Comparison of ENCODE assay signal across 8 cellular contexts in genomic region chr12:57610553-57611115, GRCh38. TPM values are rescaled to one million over a fixed set of nuclear protein-coding genes. Genes with fewer than 3 reads are reported as not detected.
A peak's percentile ranks its signal among the peaks of the same experiment; 100 is the strongest.
DNase-seq lines count a peak whose midpoint lies in the region; ATAC-seq, FAIRE-seq and TF ChIP-seq lines count a peak whose summit lies in the region.

No MANE protein-coding gene starts in this region.

- peak in 2 of 3 donors; percentile 30 to 31 for ATAC-seq in natural killer cell
- ATAC-seq in HG03039 (IDR thresholded peaks at IDR 0.05; ENCODE audit: unreplicated experiment), result no peak

- H3K36me3 ChIP-seq in MM.1S (replicated peaks; ENCODE audit: insufficient read depth, low read length) (no peaks in the 10 kb centered on the region), endothelial cell of umbilical vein (ENCODE audit: control insufficient read depth in 2 of 2, extremely low read depth in 1 of 2, insufficient read depth in 2 of 2, low read length in 2 of 2) (peaks cover 0 to 1% of the 10 kb centered on the region in 2 experiments)

- H3K4me1 ChIP-seq in MM.1S (ENCODE audit: low read length) (peaks cover 5% of the 10 kb centered on the region), endothelial cell of umbilical vein (ENCODE audit: control insufficient read depth, extremely low read depth, insufficient read depth, low read length) (peaks cover 3% of the 10 kb centered on the region)

- no peaks in the 10 kb centered on the region for H3K9me2 ChIP-seq in MM.1S (replicated peaks; ENCODE audit: insufficient read depth, low read length)

- DNase-seq in AG09309 (ENCODE audit: low read depth) (no peak), MM.1S (no peak), endothelial cell of umbilical vein (ENCODE audit: low read depth, low spot score) (no peak), natural killer cell (no peak), NCI-H187 treated with DMSO at 0.1 percent for 48 hours (lab: John Stamatoyannopoulos, UW) (no peak), cerebellum (ENCODE audit: low spot score) (no peak), hippocampal formation (lab: John Stamatoyannopoulos, UW) (no peak)

- H3K4me3 Mint-ChIP-seq in natural killer cell, result peak overlapping the region; percentile 85

- no peak for FAIRE-seq in endothelial cell of umbilical vein (lab: Jason Lieb, UNC)

- POLR2A ChIA-PET in endothelial cell of umbilical vein (lab: Charles Lee), result interaction anchor here (1.0 kb wide), 1 partner anchor 10 kb away, joined by 3 read pairs; no protein-coding TSS in a partner anchor

- TF ChIP-seq POLR2A in endothelial cell of umbilical vein (IDR thresholded peaks at IDR 0.05; ENCODE audit: low read depth, low read length), result no peak

- H3K9me1 ChIP-seq in endothelial cell of umbilical vein (replicated peaks; ENCODE audit: control insufficient read depth, extremely low read depth, insufficient read depth, low read length), result no peaks in the 10 kb centered on the region

- H3K4me3 ChIP-seq in AG09309 (ENCODE audit: control insufficient read depth, low read depth, low read length) (peak overlapping the region; percentile 74), MM.1S (ENCODE audit: low read length) (peak overlapping the region; percentile 77), endothelial cell of umbilical vein (replicated peaks in 1 of 3; ENCODE audit: insufficient read depth in 1 of 3, low read depth in 1 of 3, low read length in 3 of 3) (peak overlapping the region in 2 of 3 experiments; percentile 30 to 67)

- no TSS peak for BruUV-seq in endothelial cell of umbilical vein (replicated peaks; lab: Mats Ljungman, UMichigan)

- H2AFZ ChIP-seq in MM.1S (ENCODE audit: low read length), result peak overlapping the region; percentile 99
- peak overlapping the region; percentile 91 for H2AFZ ChIP-seq in endothelial cell of umbilical vein (ENCODE audit: low read depth, low read length)

- intact Hi-C loops in endothelial cell of umbilical vein (cut with micrococcal nuclease) (loop anchor here (2.0 kb wide), 1 partner anchor 20 kb away; the partner anchor contains the start of gene PIP4K2C), natural killer cell (cut with micrococcal nuclease) (no loop called here)

- H3K9ac ChIP-seq in MM.1S (ENCODE audit: low read length) (peak overlapping the region; percentile 66; the same call in 1 of the 2 replicates), endothelial cell of umbilical vein (replicated peaks; ENCODE audit: extremely low read depth, insufficient read depth, low read length) (no peak overlapping the region)

- H3K27ac Mint-ChIP-seq in natural killer cell, result peak overlapping the region in 1 of 2 donors; percentile 2

- dilution Hi-C loops in endothelial cell of umbilical vein (cut with MboI; ENCODE audit: extremely low pct_ligation_motif_present, low sequenced_read_pairs), result no loop called here

- TF ChIP-seq CTCF in AG09309 (IDR thresholded peaks at IDR 0.05; ENCODE audit: control insufficient read depth, insufficient read depth, low read depth, low read length, missing control alignments) (no peak), MM.1S (IDR thresholded peaks at IDR 0.05; ENCODE audit: low read length) (no peak), endothelial cell of umbilical vein (IDR thresholded peaks at IDR 0.05; ENCODE audit: extremely low read depth in 1 of 2, insufficient read depth in 1 of 2, low read depth in 1 of 2, low read length in 2 of 2) (no peak), natural killer cell (IDR thresholded peaks at IDR 0.05) (no peak)

- H3K4me1 Mint-ChIP-seq in natural killer cell, result peaks cover 11 to 22% of the 10 kb centered on the region in 2 donors

- peak overlapping the region; percentile 95 for H3K4me2 ChIP-seq in MM.1S (ENCODE audit: low read depth, low read length)
- peak overlapping the region; percentile 32 for H3K4me2 ChIP-seq in endothelial cell of umbilical vein (ENCODE audit: insufficient read depth, low read length)

- H3K27ac ChIP-seq in MM.1S (ENCODE audit: low read length) (no peak overlapping the region), endothelial cell of umbilical vein (ENCODE audit: insufficient read depth, low read depth, low read length) (no peak overlapping the region)

- H3K9me3 Mint-ChIP-seq in natural killer cell, result no peaks in the 10 kb centered on the region

- H4K20me1 ChIP-seq in MM.1S (ENCODE audit: insufficient read depth, low read length) (no peaks in the 10 kb centered on the region), endothelial cell of umbilical vein (replicated peaks; ENCODE audit: control insufficient read depth, extremely low read depth, insufficient read depth, low read length) (no peaks in the 10 kb centered on the region)

- H3K36me3 Mint-ChIP-seq in natural killer cell, result no peaks in the 10 kb centered on the region

- no peaks in the 10 kb centered on the region; the same call in 1 of the 2 replicates for H3F3A ChIP-seq in MM.1S (ENCODE audit: insufficient read depth, low read length)

- no peaks in the 10 kb centered on the region for H3K27me3 Mint-ChIP-seq in natural killer cell (ENCODE audit: low read depth in 2 of 2)

- H3K79me2 ChIP-seq in MM.1S (ENCODE audit: low read length) (no peaks in the 10 kb centered on the region), endothelial cell of umbilical vein (ENCODE audit: control insufficient read depth, insufficient read depth, low read length) (no peaks in the 10 kb centered on the region)

- H3K9me3 ChIP-seq in MM.1S (replicated peaks; ENCODE audit: insufficient read depth, low read length), result no peaks in the 10 kb centered on the region
- no peaks in the 10 kb centered on the region for H3K9me3 ChIP-seq in endothelial cell of umbilical vein (replicated peaks; ENCODE audit: control insufficient read depth, insufficient read depth, low read length)

- H3K27me3 ChIP-seq in MM.1S (replicated peaks; ENCODE audit: insufficient read depth, low read length), result no peaks in the 10 kb centered on the region
- H3K27me3 ChIP-seq in endothelial cell of umbilical vein (ENCODE audit: control insufficient read depth in 2 of 2, insufficient read depth in 2 of 2, low read length in 2 of 2), result peaks cover 5 to 16% of the 10 kb centered on the region in 2 experiments

- CTCF ChIA-PET in endothelial cell of umbilical vein (lab: Charles Lee), result interaction anchor here (0.6 to 5.7 kb wide), 6 partner anchors 10 to 116 kb away, joined by 3 to 54 read pairs (median 7); partner anchors contain the start of gene B4GALNT1

TF ChIP-seq in endothelial cell of umbilical vein, 7 proteins besides CTCF, POLR2A, EP300 and RAD21 (continues in another document):
- TF ChIP-seq FOS (IDR thresholded peaks at IDR 0.05; ENCODE audit: borderline replicate concordance, insufficient read depth, low read length), result no peak
- no peak for TF ChIP-seq EZH2 (IDR thresholded peaks at IDR 0.05; ENCODE audit: borderline replicate concordance, low read depth, low read length, severe bottlenecking)
- TF ChIP-seq POLR2AphosphoS5 (IDR thresholded peaks at IDR 0.05; ENCODE audit: insufficient read depth, low read depth, low read length), result no peak
- no peak for TF ChIP-seq MAX (IDR thresholded peaks at IDR 0.05; ENCODE audit: insufficient read depth, insufficient read length)

RNA-seq across cellular contexts. Expression of gene ARHGEF25, which starts 0.6 kb away (rescaled TPM):
- 4.7 and 7.4 TPM in 2 replicates for total RNA-seq in endothelial cell of umbilical vein
- 3.5 and 4.7 TPM in 2 replicates for polyA plus RNA-seq in endothelial cell of umbilical vein
- 3.7 and 3.8 TPM in 2 replicates for polyA plus RNA-seq in endothelial cell of umbilical vein (2011; cell fraction: cytosol; rRNA removed)
- polyA plus RNA-seq in endothelial cell of umbilical vein (2011; cell fraction: nucleus; rRNA removed), result 26.0 and 33.6 TPM in 2 replicates
- 5.9 and 10.1 TPM in 2 replicates for polyA plus RNA-seq in endothelial cell of umbilical vein (2012)
- 5.2 and 5.7 TPM in 2 replicates for polyA minus RNA-seq in endothelial cell of umbilical vein
- not detected for polyA minus RNA-seq in endothelial cell of umbilical vein (2011; cell fraction: cytosol; rRNA and poly(A)+ RNA removed)
- polyA minus RNA-seq in endothelial cell of umbilical vein (2011; cell fraction: nucleus; rRNA and poly(A)+ RNA removed), result 1.5 and 3.2 TPM in 2 replicates
- 1 to 10 TPM; 3.1 to 6.5 (median 5.1) TPM for total RNA-seq in natural killer cell
- 25.7 TPM for total RNA-seq in cerebellum

RNA-seq across cellular contexts. Expression of gene DTX3, which starts 6.0 kb away (rescaled TPM):
- total RNA-seq in endothelial cell of umbilical vein (25.9 and 34.5 TPM in 2 replicates), natural killer cell (10 to 100 TPM; 65.1 to 81.1 (median 77.0) TPM), cerebellum (49.6 TPM)
- 51.4 and 65.0 TPM in 2 replicates for polyA plus RNA-seq in endothelial cell of umbilical vein
- 20.2 and 31.4 TPM in 2 replicates for polyA plus RNA-seq in endothelial cell of umbilical vein (2011; cell fraction: cytosol; rRNA removed)
- 193 and 248 TPM in 2 replicates for polyA plus RNA-seq in endothelial cell of umbilical vein (2011; cell fraction: nucleus; rRNA removed)
- polyA plus RNA-seq in endothelial cell of umbilical vein (2012), result 16.2 and 24.6 TPM in 2 replicates
- polyA minus RNA-seq in endothelial cell of umbilical vein, result 27.7 and 28.1 TPM in 2 replicates
- not detected for polyA minus RNA-seq in endothelial cell of umbilical vein (2011; cell fraction: cytosol; rRNA and poly(A)+ RNA removed)
- 28.7 and 41.1 TPM in 2 replicates for polyA minus RNA-seq in endothelial cell of umbilical vein (2011; cell fraction: nucleus; rRNA and poly(A)+ RNA removed)

RNA-seq across cellular contexts. Expression of gene PIP4K2C, which starts 19.6 kb away (rescaled TPM):
- total RNA-seq in endothelial cell of umbilical vein, result 9.1 and 11.5 TPM in 2 replicates
- 10.5 and 11.3 TPM in 2 replicates for polyA plus RNA-seq in endothelial cell of umbilical vein
- 7.2 and 8.5 TPM in 2 replicates for polyA plus RNA-seq in endothelial cell of umbilical vein (2011; cell fraction: cytosol; rRNA removed)
- 6.6 and 8.6 TPM in 2 replicates for polyA plus RNA-seq in endothelial cell of umbilical vein (2011; cell fraction: nucleus; rRNA removed)
- polyA plus RNA-seq in endothelial cell of umbilical vein (2012), result 11.9 and 12.7 TPM in 2 replicates
- 10.1 and 14.1 TPM in 2 replicates for polyA minus RNA-seq in endothelial cell of umbilical vein
- polyA minus RNA-seq in endothelial cell of umbilical vein (2011; cell fraction: cytosol; rRNA and poly(A)+ RNA removed), result 12.6 TPM
- polyA minus RNA-seq in endothelial cell of umbilical vein (2011; cell fraction: nucleus; rRNA and poly(A)+ RNA removed), result 2.0 and 3.7 TPM in 2 replicates
- 10 to 100 TPM; 41.0 to 62.9 (median 52.0) TPM for total RNA-seq in natural killer cell
- 13.6 TPM for total RNA-seq in cerebellum

RNA-seq across cellular contexts. Expression of gene B4GALNT1, which starts 22.4 kb away (rescaled TPM):
- 0.25 and 0.35 TPM in 2 replicates for total RNA-seq in endothelial cell of umbilical vein
- polyA plus RNA-seq in endothelial cell of umbilical vein, result 0.24 and 0.33 TPM in 2 replicates
- polyA plus RNA-seq in endothelial cell of umbilical vein (2011; cell fraction: cytosol; rRNA removed), result 0.08 and 0.20 TPM in 2 replicates
- polyA plus RNA-seq in endothelial cell of umbilical vein (2011; cell fraction: nucleus; rRNA removed), result 0.32 and 0.33 TPM in 2 replicates
- 0.87 and 1.00 TPM in 2 replicates for polyA plus RNA-seq in endothelial cell of umbilical vein (2012)
- polyA minus RNA-seq in endothelial cell of umbilical vein, result 0.66 and 0.81 TPM in 2 replicates
- 8.1 TPM for polyA minus RNA-seq in endothelial cell of umbilical vein (2011; cell fraction: cytosol; rRNA and poly(A)+ RNA removed)
- polyA minus RNA-seq in endothelial cell of umbilical vein (2011; cell fraction: nucleus; rRNA and poly(A)+ RNA removed), result 0.63 TPM in 1 of 2 replicates, not detected in the other
- under 1 TPM; 0.38 to 0.59 (median 0.48) TPM for total RNA-seq in natural killer cell
- 36.3 TPM for total RNA-seq in cerebellum
